Comparison of ENCODE assay signal across 25 cellular contexts in the genomic region with DNA sequence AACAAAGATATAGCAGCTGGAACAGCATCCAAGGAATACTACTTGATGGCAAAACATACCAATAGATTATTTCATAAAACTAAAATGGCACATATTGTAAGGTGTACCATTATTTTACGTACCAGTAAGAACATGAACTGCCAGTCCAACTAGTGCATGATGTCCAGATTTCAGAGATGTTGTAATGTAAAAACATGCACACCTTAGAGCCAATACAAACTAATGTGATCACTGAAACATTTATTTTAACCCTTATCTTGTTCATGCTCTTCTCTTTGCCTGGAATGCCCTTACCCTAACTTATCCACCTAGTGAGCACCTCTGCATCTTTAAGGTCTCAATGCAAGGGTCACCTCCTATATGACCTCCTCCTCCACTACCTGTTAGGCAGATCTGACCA.
"Had no signal": no experiment of that assay in that cellular context is flagged by ENCODE, and none has a peak within 500 bp of the region (broad histone marks: within the 10 kb centered on the region; RNA-seq: fewer than 3 reads in every experiment).

No MANE protein-coding gene starts in this region.

- H3K27ac ChIP-seq: lower lobe of right lung, ovary, right atrium auricular region, skin epidermis, stomach, suprapubic skin, uterus had no signal

- H3K36me3 ChIP-seq: left lung, lower lobe of right lung, ovary, right atrium auricular region, stomach, suprapubic skin, thoracic aorta, uterus had no signal

- H3K9me3 ChIP-seq: lower lobe of right lung, ovary, suprapubic skin, thoracic aorta had no signal

- ATAC-seq: left cardiac atrium; left lung; lower lobe of right lung; natural killer cell treated with Interleukin-12 subunit alpha and Interleukin-12 subunit beta and Interleukin-15 and Interleukin-18, amount 100 ng/mL, for 72 hours; sciatic nerve; stimulated activated naive B cell treated with anti-CD40 and anti-IgM and Interleukin-4, amounts not matched to agents 10 μg/mL and 1 μg/mL and 100 μg/mL, for 72 hours; stimulated activated naive CD8-positive, alpha-beta T cell treated with anti-CD3 and anti-CD28 coated beads, Interleukin-15, Interleukin-2, amounts not matched to agents 100 U/mL and 50 U/mL, for 24 hours had no signal

- FAIRE-seq: keratinocyte had no signal

- DNase-seq: hippocampal formation; kidney glomerular epithelial cell; left cardiac atrium; left lung; lower lobe of right lung; mammary epithelial cell; mesendoderm; naive B cell; ovary; stimulated activated CD4-positive, alpha-beta T cell treated with anti-CD3 and anti-CD28 coated beads, Interleukin-12 subunit alpha, Interleukin-12 subunit beta, amount 100 ng/mL, for 4 hours; stimulated activated CD4-positive, alpha-beta T cell treated with anti-CD3 and anti-CD28 coated beads, Interleukin-15, amount 100 ng/mL, for 24 hours; stimulated activated CD4-positive, alpha-beta T cell treated with anti-CD3 and anti-CD28 coated beads, Interleukin-2, amount 100 ng/mL, for 24 hours; stimulated activated CD4-positive, alpha-beta T cell treated with anti-CD3 and anti-CD28 coated beads, Interleukin-4, amount 100 ng/mL, for 1 hour; stimulated activated naive B cell treated with anti-CD40 and anti-IgM and Interleukin-4, amounts not matched to agents 10 μg/mL and 1 μg/mL and 100 μg/mL, for 72 hours; stimulated activated naive CD8-positive, alpha-beta T cell treated with anti-CD3 and anti-CD28 coated beads, Interleukin-15, Interleukin-2, amounts not matched to agents 100 U/mL and 50 U/mL, for 24 hours; stomach; tibial artery; uterus had no signal

- H3K4me1 ChIP-seq: lower lobe of right lung, right atrium auricular region, suprapubic skin, uterus had no signal

- H3K27me3 ChIP-seq: left lung, ovary, right atrium auricular region, stomach, suprapubic skin, tibial artery, uterus had no signal

- H3K4me3 ChIP-seq: left lung, lower lobe of right lung, ovary, right atrium auricular region, skin epidermis, stomach, suprapubic skin, thoracic aorta, tibial artery, uterus had no signal
